Comparison of ENCODE assay signal across 19 cellular contexts in the genomic region with DNA sequence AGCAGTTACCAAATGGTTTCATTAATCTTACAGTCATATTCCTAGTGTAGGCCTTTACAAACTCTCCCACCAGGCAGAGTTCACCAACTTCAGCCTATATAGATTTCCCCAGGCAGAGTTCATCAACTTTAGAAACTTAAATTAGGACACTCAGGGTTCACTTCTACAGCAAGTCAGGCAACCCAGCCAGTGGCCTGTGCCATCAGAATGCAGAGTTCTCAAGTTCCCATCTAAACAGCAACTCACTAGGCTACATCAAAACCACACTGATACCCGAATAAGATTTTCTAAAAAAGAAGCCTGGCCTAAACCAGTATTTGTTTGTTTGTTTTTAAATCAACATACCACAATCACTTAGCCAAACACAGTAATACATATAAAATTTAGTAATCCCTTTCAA. TPM values are rescaled to one million over a fixed set of nuclear protein-coding genes. Genes with fewer than 3 reads are reported as not detected.
DNase-seq lines count a peak whose midpoint lies in the region; ATAC-seq, FAIRE-seq and TF ChIP-seq lines count a peak whose summit lies in the region.
"Had no signal": no experiment of that assay in that cellular context is flagged by ENCODE, and none has a peak within 500 bp of the region (broad histone marks: within the 10 kb centered on the region; RNA-seq: fewer than 3 reads in every experiment).

No MANE protein-coding gene starts in this region.

- H3K27me3 Mint-ChIP-seq in type B pancreatic cell, result no peaks in the 10 kb centered on the region
- H3K27me3 Mint-ChIP-seq: activated CD4-positive, alpha-beta T cell treated with anti-CD3 and anti-CD28 coated beads for 36 hours; CD4-positive, CD25-positive, alpha-beta regulatory T cell; naive thymus-derived CD4-positive, alpha-beta T cell had no signal

- TF ChIP-seq RAD21 in GM12878 (IDR thresholded peaks at IDR 0.05; ENCODE audit: insufficient read depth, low read depth, low read length), result no peak

- in situ Hi-C loops in GM12878 (cut with MboI), result no loop called here

- no peak overlapping the region for H3K4me3 ChIP-seq in left ventricle myocardium inferior
- H3K4me3 ChIP-seq in GM12878, result no peak overlapping the region
- no peak overlapping the region for H3K4me3 ChIP-seq in right lobe of liver
- no peak overlapping the region for H3K4me3 ChIP-seq in spleen
- H3K4me3 ChIP-seq: colonic mucosa had no signal

- POLR2A ChIA-PET in GM12878 (lab: Charles Lee), result no interaction called here

- SMC1A ChIA-PET in GM12878 (lab: Charles Lee; ENCODE audit: uncharacterized antibody, unreplicated experiment), result interaction anchor here (0.7 to 2.7 kb wide), 2 partner anchors 158 to 230 kb away, joined by 3 to 11 read pairs; no protein-coding TSS in a partner anchor

- no peak overlapping the region for H3K9ac ChIP-seq in GM12878 (ENCODE audit: control insufficient read depth, insufficient read depth, low read length)

- ATAC-seq in Right ventricle myocardium superior (ENCODE audit: poor library complexity), result peak; percentile 32
- peak; percentile 18 for ATAC-seq in GM12878
- peak; percentile 41 to 72 (median 50) for ATAC-seq in right lobe of liver
- ATAC-seq: activated CD4-positive, alpha-beta T cell treated with anti-CD3 and anti-CD28 coated beads for 36 hours; naive thymus-derived CD4-positive, alpha-beta T cell; stimulated activated naive CD8-positive, alpha-beta T cell treated with anti-CD3 and anti-CD28 coated beads, Interleukin-15, Interleukin-2, amounts not matched to agents 100 U/mL and 50 U/mL, for 24 hours had no signal

- H3K36me3 Mint-ChIP-seq in type B pancreatic cell, result peaks cover 15% of the 10 kb centered on the region

- peak overlapping the region; percentile 9 for H3K27ac Mint-ChIP-seq in type B pancreatic cell
- H3K27ac Mint-ChIP-seq: activated CD4-positive, alpha-beta T cell treated with anti-CD3 and anti-CD28 coated beads for 36 hours had no signal

- FAIRE-seq in GM12878 (lab: Jason Lieb, UNC), result no peak

- H3K9me3 Mint-ChIP-seq in type B pancreatic cell, result no peaks in the 10 kb centered on the region
- H3K9me3 Mint-ChIP-seq: CD4-positive, CD25-positive, alpha-beta regulatory T cell; naive thymus-derived CD4-positive, alpha-beta T cell had no signal

- H3K27ac ChIP-seq in left ventricle myocardium inferior (replicated peaks) (no peak overlapping the region), GM12878 (ENCODE audit: control insufficient read depth, insufficient read depth) (no peak overlapping the region), right lobe of liver (no peak overlapping the region), spleen (peak overlapping the region in 2 of 8 donors; percentile 13 to 36)
- H3K27ac ChIP-seq: colonic mucosa had no signal

- H3K36me3 ChIP-seq in left ventricle myocardium inferior (peaks cover 9% of the 10 kb centered on the region), GM12878 (ENCODE audit: control insufficient read depth in 2 of 2, insufficient read depth in 2 of 2, low read length in 1 of 2) (peaks cover 0 to 6% of the 10 kb centered on the region in 2 experiments; a peak in 3 of 4 replicates), right lobe of liver (peaks cover 0 to 8% (median 0%) of the 10 kb centered on the region in 4 donors), spleen (peaks cover 0 to 28% (median 11%) of the 10 kb centered on the region in 6 donors)
- H3K36me3 ChIP-seq: colonic mucosa had no signal

- H3K4me3 Mint-ChIP-seq in type B pancreatic cell, result no peak overlapping the region
- H3K4me3 Mint-ChIP-seq: activated CD4-positive, alpha-beta T cell treated with anti-CD3 and anti-CD28 coated beads for 36 hours had no signal

- H3K9me3 ChIP-seq in left ventricle myocardium inferior (replicated peaks) (no peaks in the 10 kb centered on the region), GM12878 (replicated peaks; ENCODE audit: control insufficient read depth, insufficient read depth, low read length) (no peaks in the 10 kb centered on the region), right lobe of liver (no peaks in the 10 kb centered on the region), spleen (no peaks in the 10 kb centered on the region)
- H3K9me3 ChIP-seq: colonic mucosa had no signal

- BruUV-seq in GM12878 (replicated peaks; lab: Mats Ljungman, UMichigan), result no TSS peak

- no peak overlapping the region for H2AFZ ChIP-seq in GM12878 (ENCODE audit: control insufficient read depth, low read depth, low read length)

- TF ChIP-seq POLR2A in GM12878 (IDR thresholded peaks at IDR 0.05; ENCODE audit: low read depth, low read length) (no peak), right lobe of liver (IDR thresholded peaks at IDR 0.05) (no peak), spleen (IDR thresholded peaks at IDR 0.05) (no peak)

- 42% methylated on average over 1 of the region's 1 CpG for WGBS in GM12878 (ENCODE audit: insufficient coverage, insufficient replicate concordance, low lambda C conversion rate, missing lambda C conversion rate)
- WGBS in right lobe of liver (ENCODE audit: insufficient coverage, low coverage, low lambda C conversion rate, missing lambda C conversion rate), result 33% methylated on average over 1 of the region's 1 CpG
- WGBS in spleen, 5 donors, result 55 to 83% (median 60%) methylated on average over 1 of the region's 1 CpG

- TF ChIP-seq EP300 in GM12878 (IDR thresholded peaks at IDR 0.05; ENCODE audit: borderline replicate concordance in 1 of 2, control insufficient read depth in 1 of 2, low read depth in 2 of 2, low read length in 2 of 2), result no peak

- peaks cover 21% of the 10 kb centered on the region for H3K4me1 Mint-ChIP-seq in type B pancreatic cell (ENCODE audit: unreplicated experiment)

- H3K27me3 ChIP-seq in left ventricle myocardium inferior (ENCODE audit: low read depth), result no peaks in the 10 kb centered on the region
- no peaks in the 10 kb centered on the region for H3K27me3 ChIP-seq in GM12878 (replicated peaks in 1 of 2; ENCODE audit: control insufficient read depth in 2 of 2, insufficient read depth in 2 of 2, low read length in 1 of 2)
- H3K27me3 ChIP-seq in right lobe of liver, result no peaks in the 10 kb centered on the region
- H3K27me3 ChIP-seq in spleen (replicated peaks in 1 of 7), result no peaks in the 10 kb centered on the region
- H3K27me3 ChIP-seq: colonic mucosa had no signal

- RAD21 ChIA-PET in GM12878 (lab: Charles Lee; ENCODE audit: unreplicated experiment), result interaction anchor here (1.1 kb wide), 1 partner anchor 252 kb away, joined by 3 read pairs; no protein-coding TSS in a partner anchor

- peaks cover 88% of the 10 kb centered on the region for H3K4me1 ChIP-seq in left ventricle myocardium inferior
- peaks cover 2% of the 10 kb centered on the region for H3K4me1 ChIP-seq in GM12878 (ENCODE audit: control insufficient read depth, insufficient read depth, low read length)
- peaks cover 0 to 29% (median 10%) of the 10 kb centered on the region in 4 donors for H3K4me1 ChIP-seq in right lobe of liver
- H3K4me1 ChIP-seq in spleen, result peaks cover 21 to 97% (median 79%) of the 10 kb centered on the region in 6 donors
- H3K4me1 ChIP-seq: colonic mucosa had no signal

- H3K4me2 ChIP-seq in GM12878 (ENCODE audit: control insufficient read depth, insufficient read depth), result no peak overlapping the region

- CTCF ChIA-PET in GM12878 (lab: Yijun Ruan, JAX), result no interaction called here

- intact Hi-C loops in Right ventricle myocardium superior (cut with DNase I), result no loop called here
- intact Hi-C loops in left ventricle myocardium inferior (cut with micrococcal nuclease), result no loop called here
- intact Hi-C loops in GM12878 (cut with micrococcal nuclease; ENCODE audit: unreplicated experiment), result no loop called here
- intact Hi-C loops in right lobe of liver (cut with DNase I), result no loop called here
- intact Hi-C loops in spleen (cut with DNase I; ENCODE audit: low total_unique reads), result no loop called here

- TF ChIP-seq CTCF in left ventricle myocardium inferior (IDR thresholded peaks at IDR 0.05; ENCODE audit: borderline replicate concordance) (no peak), GM12878 (IDR thresholded peaks at IDR 0.05 in 2 of 3, conservative IDR thresholded peaks at IDR 0.05 in 1 of 3; ENCODE audit: control insufficient read depth in 2 of 3, extremely low read depth in 1 of 3, insufficient read depth in 1 of 3, low read depth in 3 of 3, low read length in 3 of 3) (no peak), right lobe of liver (IDR thresholded peaks at IDR 0.05) (no peak), type B pancreatic cell (conservative IDR thresholded peaks at IDR 0.05) (no peak), spleen (IDR thresholded peaks at IDR 0.05 in 8 of 11, conservative IDR thresholded peaks at IDR 0.05 in 3 of 11) (no peak)

- DNase-seq in Right ventricle myocardium superior, result no peak
- DNase-seq in left ventricle myocardium inferior, result no peak
- no peak for DNase-seq in GM12878 (ENCODE audit: low read depth, low spot score)
- DNase-seq in right lobe of liver, result no peak
- DNase-seq in type B pancreatic cell (ENCODE audit: extremely low spot score, unreplicated experiment), result no peak
- DNase-seq in NCI-H187 (lab: John Stamatoyannopoulos, UW), result no peak
- DNase-seq in spleen, result no peak
- no peak for DNase-seq in hepatic stellate cell (ENCODE audit: low spot score)
- DNase-seq: activated CD4-positive, alpha-beta T cell treated with anti-CD3 and anti-CD28 coated beads for 36 hours; activated naive CD4-positive, alpha-beta T cell; CD4-positive, CD25-positive, alpha-beta regulatory T cell; colonic mucosa; mammary epithelial cell; naive thymus-derived CD4-positive, alpha-beta T cell; NCI-H1930; NCI-H524 treated with DMSO at 0.1 percent for 48 hours; SIG-M5; stimulated activated CD4-positive, alpha-beta T cell treated with anti-CD3 and anti-CD28 coated beads, Interleukin-15, amount 100 ng/mL, for 24 hours; stimulated activated naive CD8-positive, alpha-beta T cell treated with anti-CD3 and anti-CD28 coated beads, Interleukin-15, Interleukin-2, amounts not matched to agents 100 U/mL and 50 U/mL, for 24 hours had no signal

- no peaks in the 10 kb centered on the region for H4K20me1 ChIP-seq in GM12878 (ENCODE audit: control insufficient read depth, insufficient read depth)

- peaks cover 83% of the 10 kb centered on the region for H3K79me2 ChIP-seq in GM12878 (ENCODE audit: control insufficient read depth, insufficient read depth, low read length)

RNA-seq across cellular contexts. Expression of a gene that starts 33.7 kb away (rescaled TPM):
- total RNA-seq in Right ventricle myocardium superior, result 119 TPM
- total RNA-seq in left ventricle myocardium inferior, result 133 TPM
- total RNA-seq in GM12878 (2013; cell fraction: nucleolus; rRNA removed), result 532 and 561 TPM in 2 replicates
- total RNA-seq in GM12878 (2014; rRNA removed), result 78.9 and 86.8 TPM in 2 replicates
- total RNA-seq in GM12878 (2014; rRNA removed; fragmentation: Illumina TruSeq; extraction: Trizol), result 69.1 and 70.3 TPM in 2 replicates
- total RNA-seq in GM12878 (2021), result 41.0 and 46.5 TPM in 2 replicates
- 18.2 TPM for polyA plus RNA-seq in GM12878 (2011; ENCODE audit: low read depth)
- polyA plus RNA-seq in GM12878 (2011; rRNA removed), result 150 and 163 TPM in 2 replicates
- polyA plus RNA-seq in GM12878 (2011; cell fraction: cytosol; rRNA removed), result 68.3 and 91.4 TPM in 2 replicates
- polyA plus RNA-seq in GM12878 (2011; cell fraction: nucleus; rRNA removed), result 115 and 124 TPM in 2 replicates
- polyA plus RNA-seq in GM12878 (2012), result 27.2 and 31.0 TPM in 2 replicates
- polyA plus RNA-seq in GM12878 (2014; fragmentation: Illumina TruSeq; extraction: Trizol), result 70.1 and 95.0 TPM in 2 replicates
- 10 to 100 TPM in 1 of 2 experiments, 1 to 10 TPM in 1; 4.3 to 10.4 TPM for polyA plus RNA-seq in GM12878 (2014; fragmentation: Nextera tagmentation; extraction: Ambion mirVana)
- polyA plus RNA-seq in GM12878 (2014; rRNA removed), result 37.2 and 43.1 TPM in 2 replicates
- polyA plus RNA-seq in GM12878 (2016; fragmentation: Nextera tagmentation; extraction: Ambion mirVana), result 10 to 100 TPM; 12.8 to 15.0 TPM
- polyA minus RNA-seq in GM12878 (2011; rRNA and poly(A)+ RNA removed), result 254 and 304 TPM in 2 replicates
- polyA minus RNA-seq in GM12878 (2011; cell fraction: cytosol; rRNA and poly(A)+ RNA removed), result 78.4 and 84.7 TPM in 2 replicates
- polyA minus RNA-seq in GM12878 (2011; cell fraction: nucleus; rRNA and poly(A)+ RNA removed), result 156 and 277 TPM in 2 replicates
- total RNA-seq in right lobe of liver, result 100 to 1,000 TPM in 3 of 6 experiments, 10 to 100 TPM in 3; 84.1 to 137 (median 97.6) TPM
- 137 and 149 TPM in 2 replicates for total RNA-seq in type B pancreatic cell (ENCODE audit: low replicate concordance)
- 100 to 1,000 TPM; 220 to 500 (median 354) TPM for total RNA-seq in spleen
- 10 to 100 TPM; 42.9 to 76.8 (median 55.3) TPM for polyA plus RNA-seq in spleen
